7 cellular contexts compared by ENCODE assay signal in the genomic region with DNA sequence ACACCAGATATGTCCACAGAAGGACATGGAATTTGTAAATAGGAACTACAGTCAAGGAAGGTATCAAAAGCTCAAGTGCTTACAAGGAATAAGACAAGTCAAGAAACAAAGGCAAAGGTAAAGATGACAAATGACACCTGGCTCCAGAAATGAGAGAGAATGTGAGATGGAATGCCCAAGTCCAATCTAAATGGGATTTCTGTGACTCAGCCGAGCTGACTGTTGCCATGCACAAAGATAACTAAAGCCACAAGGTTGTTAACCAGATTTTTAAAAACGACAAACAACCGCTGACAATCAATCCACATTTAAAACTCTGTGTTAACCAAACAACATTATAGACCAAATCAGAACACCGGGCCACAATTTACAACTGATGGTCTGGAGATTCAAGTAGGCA. TPM values are rescaled to one million over a fixed set of nuclear protein-coding genes. Genes with fewer than 3 reads are reported as not detected.
DNase-seq lines count a peak whose midpoint lies in the region; ATAC-seq, FAIRE-seq and TF ChIP-seq lines count a peak whose summit lies in the region.

No MANE protein-coding gene starts in this region.

- H3K27ac ChIP-seq in Peyer's patch (peak overlapping the region in 1 of 4 donors; percentile 85), epithelial cell of prostate (peak overlapping the region; percentile 76)

- TF ChIP-seq POLR2A in Peyer's patch (IDR thresholded peaks at IDR 0.05), result no peak

- no peaks in the 10 kb centered on the region for H3K27me3 ChIP-seq in Peyer's patch

- H3K4me1 ChIP-seq in Peyer's patch, result peaks cover 0 to 7% (median 0%) of the 10 kb centered on the region in 4 donors

- peaks cover 29% of the 10 kb centered on the region for H3K4me1 Mint-ChIP-seq in osteocyte (ENCODE audit: unreplicated experiment)

- peak overlapping the region; percentile 99 for H3K4me3 Mint-ChIP-seq in osteocyte (ENCODE audit: unreplicated experiment)

- H3K4me3 ChIP-seq in Peyer's patch, result peak overlapping the region; percentile 60 to 88 (median 78)

- no peak for DNase-seq in GM19239 (ENCODE audit: insufficient read length, low spot score)
- no peak for DNase-seq in Peyer's patch
- DNase-seq in epithelial cell of prostate (ENCODE audit: low read depth, low spot score), result no peak
- no peak for DNase-seq in osteocyte (ENCODE audit: extremely low spot score, unreplicated experiment)
- no peak for DNase-seq in NOMO-1 treated with DMSO at 0.1 percent for 48 hours (lab: John Stamatoyannopoulos, UW; ENCODE audit: unreplicated experiment)
- DNase-seq in mucosa of gallbladder (ENCODE audit: low spot score), result no peak

- FAIRE-seq in GM19239 (lab: Jason Lieb, UNC), result peak; percentile 23

- no peak for ATAC-seq in HG02642 (IDR thresholded peaks at IDR 0.05; ENCODE audit: poor library complexity, unreplicated experiment)

- H3K36me3 Mint-ChIP-seq in osteocyte (ENCODE audit: unreplicated experiment), result peaks cover 12% of the 10 kb centered on the region

- peaks cover 4% of the 10 kb centered on the region for H3K9me3 Mint-ChIP-seq in osteocyte (ENCODE audit: unreplicated experiment)

- H3K27ac Mint-ChIP-seq in osteocyte (ENCODE audit: unreplicated experiment), result peak overlapping the region; percentile 94

- H3K36me3 ChIP-seq in Peyer's patch, result peaks cover 0 to 9% (median 0%) of the 10 kb centered on the region in 3 donors

- no peaks in the 10 kb centered on the region for H3K9me3 ChIP-seq in Peyer's patch

- no peak for TF ChIP-seq CTCF in Peyer's patch (IDR thresholded peaks at IDR 0.05)
- no peak for TF ChIP-seq CTCF in osteocyte (IDR thresholded peaks at IDR 0.05)

- H3K27me3 Mint-ChIP-seq in osteocyte (ENCODE audit: unreplicated experiment), result peaks cover 1% of the 10 kb centered on the region

RNA-seq across cellular contexts. Expression of a gene that starts 1.1 kb away (rescaled TPM):
- total RNA-seq in Peyer's patch (10 to 100 TPM in 3 of 4 donors, 1 to 10 TPM in 1; 7.0 to 31.4 (median 14.5) TPM), osteocyte (13.4 and 15.5 TPM in 2 replicates), mucosa of gallbladder (10.6 TPM)
